ENCODE assay signal across 27 cellular contexts in the genomic region with DNA sequence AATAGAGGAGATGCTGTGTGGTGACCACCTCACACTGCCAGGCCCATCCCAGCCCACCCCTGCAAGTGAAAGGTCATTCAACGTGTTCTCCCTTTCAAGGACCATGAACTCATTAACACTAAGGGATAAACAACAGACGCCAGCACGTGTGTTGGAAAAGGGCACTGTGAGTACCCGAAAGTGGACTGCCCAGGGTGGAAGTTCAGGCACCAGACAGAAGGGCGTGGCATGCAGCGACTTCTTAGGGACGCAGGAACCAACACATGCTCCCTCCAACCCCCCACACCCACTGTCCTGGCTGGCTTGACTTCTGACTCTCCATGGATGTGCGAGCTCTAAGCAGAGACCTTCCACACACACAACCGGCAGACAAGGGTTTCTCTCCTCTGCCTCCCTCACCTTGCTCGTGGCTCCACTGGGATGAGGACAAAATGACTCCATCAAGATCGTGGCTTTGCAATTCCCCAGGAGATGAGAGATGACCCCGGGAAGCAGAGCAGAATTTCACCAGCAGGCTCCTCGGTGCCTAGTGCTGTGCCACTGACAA. TPM values are rescaled to one million over a fixed set of nuclear protein-coding genes. Genes with fewer than 3 reads are reported as not detected.
"Had no signal": no experiment of that assay in that cellular context is flagged by ENCODE, and none has a peak within 500 bp of the region (broad histone marks: within the 10 kb centered on the region; RNA-seq: fewer than 3 reads in every experiment).

No MANE protein-coding gene starts in this region.

- H3K36me3 ChIP-seq: SJCRH30 had no signal

- ATAC-seq: activated CD8-positive, alpha-beta T cell treated with anti-CD3 and anti-CD28 coated beads for 36 hours; activated T-cell treated with anti-CD3 and anti-CD28 coated beads, Interleukin-2, amount 50 U/mL, for 72 hours; Panc1; T-helper 17 cell had no signal

- FAIRE-seq: TTC549 had no signal

- H3K27ac ChIP-seq: adrenal gland, SJCRH30, VCaP had no signal

- H3K9me3 ChIP-seq: adrenal gland, SJCRH30 had no signal

- H3K27me3 ChIP-seq: adrenal gland had no signal

- H3K4me3 ChIP-seq: adrenal gland, SJCRH30 had no signal

- H3K4me1 ChIP-seq: SJCRH30 had no signal

- DNase-seq: activated CD4-positive, alpha-beta T cell treated with anti-CD3 and anti-CD28 coated beads for 4 hours; activated CD8-positive, alpha-beta memory T cell treated with anti-CD3 and anti-CD28 coated beads, Interleukin-2, amount 50 U/mL, for 4 hours; activated CD8-positive, alpha-beta T cell treated with anti-CD3 and anti-CD28 coated beads for 36 hours; activated gamma-delta T cell treated with Interleukin-2 at 50 U/mL for 16 hours; activated naive CD4-positive, alpha-beta T cell treated with anti-CD3 and anti-CD28 coated beads, Interleukin-2, amount 50 U/mL, for 16 hours; activated naive CD8-positive, alpha-beta T cell treated with anti-CD3 and anti-CD28 coated beads, Interleukin-2, amount 10 ng/mL, durations not matched to agents 7 days and 5 days; activated T-cell treated with anti-CD3 and anti-CD28 coated beads, Interleukin-2, amount 50 U/mL, for 72 hours; adrenal gland; anterior cingulate cortex; MM.1S; NCI-H1105; NCI-H1436; NCI-H1694 treated with DMSO at 0.1 percent for 48 hours; NCI-H2029 treated with DMSO at 0.1 percent for 48 hours; NCI-H510A treated with DMSO at 0.1 percent for 48 hours; NCI-H69; NK-92 treated with Interleukin-12 subunit alpha and Interleukin-12 subunit beta, amount 100 ng/mL, for 24 hours; OCI-M1; Right ventricle myocardium superior; RPMI8226; SJCRH30; T-helper 17 cell; T1000 had no signal

RNA-seq across cellular contexts. Expression of a gene that starts 47.6 kb away (rescaled TPM):
- total RNA-seq: activated T-helper 2 cell treated with anti-CD3 and anti-CD28 coated beads, Interferon-gamma antibody, Interleukin-2, Interleukin-4, amounts not matched to agents 10 μg/mL and 5 μg/mL and 100 μg/mL, durations not matched to agents 14 hours and 24 hours and 36 hours; SJCRH30 had no signal
